In the genomic region with DNA sequence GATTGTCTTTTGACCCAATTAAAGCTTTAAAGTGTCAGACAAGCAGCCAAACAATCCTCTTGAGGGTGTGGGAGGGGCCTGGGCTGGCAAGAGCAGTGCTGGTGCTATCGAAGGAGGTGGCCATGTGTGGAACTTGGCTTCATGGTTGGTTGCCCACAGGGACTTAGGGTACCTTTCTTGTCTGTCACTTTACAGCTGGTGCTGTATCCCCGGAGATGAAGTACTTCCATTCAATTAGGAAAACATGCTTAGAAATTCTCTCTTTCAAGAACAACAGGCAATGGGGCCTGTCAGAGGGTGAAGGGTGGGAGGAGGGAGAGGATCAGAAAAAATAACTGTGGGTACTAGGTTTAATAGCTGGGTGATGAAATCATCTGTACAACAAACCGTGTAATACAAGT, we compare ENCODE assay signal across 9 cellular contexts.
DNase-seq lines count a peak whose midpoint lies in the region; ATAC-seq and TF ChIP-seq lines count a peak whose summit lies in the region.
"Had no signal": no experiment of that assay in that cellular context is flagged by ENCODE, and none has a peak within 500 bp of the region (broad histone marks: within the 10 kb centered on the region; RNA-seq: fewer than 3 reads in every experiment).

No MANE protein-coding gene starts in this region.

- H3K9ac ChIP-seq in parathyroid adenoma = no peak overlapping the region

- CTCF ChIA-PET in GM10248 (lab: Yijun Ruan, JAX) (interaction anchor here (1.1 to 2.1 kb wide), 4 partner anchors 12 to 61 kb away, joined by 3 to 7 read pairs (median 3); no protein-coding TSS in a partner anchor), MCF 10A (lab: Yijun Ruan, JAX) (interaction anchor here (0.6 to 2.2 kb wide), 2 partner anchors 84 to 154 kb away, joined by 3 to 6 read pairs; no protein-coding TSS in a partner anchor)

- no peaks in the 10 kb centered on the region for H3K36me3 ChIP-seq in parathyroid adenoma (ENCODE audit: control insufficient read depth, insufficient read depth, low read length)

- no peaks in the 10 kb centered on the region for H3K36me3 Mint-ChIP-seq in MCF 10A (ENCODE audit: insufficient read depth, unreplicated experiment)

- no peak overlapping the region for H3K4me2 ChIP-seq in parathyroid adenoma (ENCODE audit: low read length)

- POLR2A ChIA-PET in GM10248 (lab: Yijun Ruan, JAX) (no interaction called here), MCF 10A (lab: Yijun Ruan, JAX) (interaction anchor here (0.7 to 6.4 kb wide), 19 partner anchors 8 to 974 kb away, joined by 3 to 81 read pairs (median 7); a partner anchor contains a TSS)

- no peaks in the 10 kb centered on the region for H3K9me3 Mint-ChIP-seq in MCF 10A (ENCODE audit: unreplicated experiment)

- peak; percentile 15 for DNase-seq in GM10248 (ENCODE audit: extremely low spot score)
- peak; percentile 59 for DNase-seq in NAMALWA (ENCODE audit: low spot score)
- peak; percentile 21 for DNase-seq in MCF 10A (ENCODE audit: unreplicated experiment)
- no peak for DNase-seq in COR-L47 (lab: John Stamatoyannopoulos, UW)
- DNase-seq in left lobe of liver (ENCODE audit: low spot score) = no peak
- DNase-seq in NCI-H2081 treated with DMSO at 0.1 percent for 48 hours (lab: John Stamatoyannopoulos, UW) = no peak

- H3K9me3 ChIP-seq in parathyroid adenoma (ENCODE audit: control insufficient read depth, low read length) = no peaks in the 10 kb centered on the region

- H3K4me1 Mint-ChIP-seq in MCF 10A (ENCODE audit: insufficient read depth, unreplicated experiment) = peaks cover 38% of the 10 kb centered on the region

- intact Hi-C loops in MCF 10A (cut with micrococcal nuclease) = loop anchor here (2.0 kb wide), 1 partner anchor 170 kb away; no protein-coding TSS in a partner anchor

- H3K4me3 Mint-ChIP-seq in MCF 10A (ENCODE audit: unreplicated experiment) = no peak overlapping the region

- TF ChIP-seq CTCF in GM10248 (IDR thresholded peaks at IDR 0.05; ENCODE audit: control extremely low read depth, extremely low read depth, low read depth, missing control alignments) (no peak), MCF 10A (IDR thresholded peaks at IDR 0.05; ENCODE audit: unreplicated experiment) (no peak), parathyroid adenoma (IDR thresholded peaks at IDR 0.05) (no peak)

- peaks cover 3% of the 10 kb centered on the region for H3K79me2 ChIP-seq in parathyroid adenoma

- H3K27me3 ChIP-seq in parathyroid adenoma (ENCODE audit: control insufficient read depth, insufficient read depth, low read length) = no peaks in the 10 kb centered on the region

- H3K4me1 ChIP-seq in parathyroid adenoma = peaks cover 34% of the 10 kb centered on the region

- H3K27ac ChIP-seq in parathyroid adenoma = peak overlapping the region; percentile 5
- H3K27ac ChIP-seq: HL-60 had no signal

- H3K27me3 Mint-ChIP-seq in MCF 10A (ENCODE audit: insufficient read depth, unreplicated experiment) = no peaks in the 10 kb centered on the region

- no peak overlapping the region for H3K4me3 ChIP-seq in parathyroid adenoma (ENCODE audit: low read depth, low read length)

- no TSS peak for BruUV-seq in MCF 10A (replicated peaks; lab: Mats Ljungman, UMichigan)

- H3K27ac Mint-ChIP-seq in MCF 10A (ENCODE audit: low read depth, unreplicated experiment) = peak overlapping the region; percentile 81

- ATAC-seq in GM21529 (IDR thresholded peaks at IDR 0.05; ENCODE audit: unreplicated experiment) (peak; percentile 45), left lobe of liver (no peak)

- no peak overlapping the region for H2AFZ ChIP-seq in parathyroid adenoma

Comparison
In these comparisons a context has a peak if more than half of its experiments do, and no peak if none do; other contexts are left out.
1. DNase-seq: peak in GM10248 (single experiment), NAMALWA (single experiment) and MCF 10A (single experiment); none in COR-L47 (single experiment), left lobe of liver (single experiment) and NCI-H2081 treated with DMSO at 0.1 percent for 48 hours (single experiment).